Comparison of ENCODE assay signal across 8 cellular contexts in the genomic region with DNA sequence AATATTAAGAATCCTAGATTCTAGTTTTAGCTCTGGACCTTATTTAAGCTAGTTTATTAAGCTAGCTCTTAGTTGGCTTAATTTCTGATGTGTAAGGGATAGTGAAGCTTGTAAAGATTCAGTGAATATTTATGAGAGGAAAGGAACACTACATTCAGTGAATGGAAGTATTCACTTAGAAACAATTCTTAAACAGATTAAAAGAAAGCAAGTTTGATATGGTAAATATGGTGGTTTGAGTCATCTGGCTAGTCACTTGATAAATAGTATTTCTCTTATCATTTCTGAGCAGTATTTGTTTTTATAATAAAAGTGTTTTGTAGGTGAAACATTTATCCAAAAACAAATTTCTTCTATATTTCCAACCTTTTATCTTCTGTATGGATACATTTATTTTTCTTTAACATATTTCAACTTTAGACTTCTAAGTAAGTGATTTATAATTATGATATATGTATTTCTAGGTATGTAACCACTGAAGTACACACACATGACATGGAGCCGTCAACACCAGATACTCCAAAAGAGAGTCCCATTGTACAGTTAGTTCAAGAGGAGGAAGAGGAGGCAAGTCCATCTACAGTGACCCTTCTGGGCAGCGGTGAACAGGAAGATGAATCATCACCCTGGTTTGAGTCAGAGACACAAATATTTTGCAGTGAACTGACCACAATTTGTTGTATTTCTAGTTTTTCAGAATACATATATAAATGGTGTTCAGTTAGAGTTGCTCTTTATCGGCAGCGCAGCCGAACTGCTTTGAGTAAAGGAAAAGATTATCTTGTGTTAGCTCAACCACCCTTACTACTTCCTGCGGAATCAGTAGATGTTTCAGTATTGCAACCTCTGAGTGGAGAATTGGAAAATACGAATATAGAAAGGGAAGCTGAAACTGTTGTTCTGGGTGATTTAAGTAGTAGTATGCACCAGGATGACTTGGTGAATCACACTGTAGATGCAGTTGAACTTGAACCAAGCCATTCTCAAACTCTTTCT. TPM values are rescaled to one million over a fixed set of nuclear protein-coding genes. Genes with fewer than 3 reads are reported as not detected.
DNase-seq lines count a peak whose midpoint lies in the region; ATAC-seq, FAIRE-seq and TF ChIP-seq lines count a peak whose summit lies in the region.

No MANE protein-coding gene starts in this region.

- H3K4me1 ChIP-seq in mammary epithelial cell (ENCODE audit: insufficient read depth, low read length) (peaks cover 38% of the 10 kb centered on the region), pancreas (peaks cover 0 to 23% (median 5%) of the 10 kb centered on the region in 3 donors)

- dilution Hi-C loops in mammary epithelial cell (cut with HindIII; ENCODE audit: low sequenced_read_pairs) = no loop called here

- H3K9me3 ChIP-seq in mammary epithelial cell (replicated peaks; ENCODE audit: insufficient read depth, low read length) = no peaks in the 10 kb centered on the region
- H3K9me3 ChIP-seq in pancreas = no peaks in the 10 kb centered on the region

- TSS peak; percentile 49 for BruUV-seq in mammary epithelial cell (replicated peaks; lab: Mats Ljungman, UMichigan)

- peak overlapping the region; percentile 51 for H3K4me2 ChIP-seq in mammary epithelial cell (ENCODE audit: insufficient read depth, low read depth, low read length)

- H3K36me3 ChIP-seq in mammary epithelial cell (ENCODE audit: insufficient read depth, low read length) (peaks cover 11% of the 10 kb centered on the region), pancreas (peaks cover 0 to 24% (median 14%) of the 10 kb centered on the region in 3 donors)

- H3K4me3 ChIP-seq in NB4 (ENCODE audit: low read depth, low read length) = no peak overlapping the region
- H3K4me3 ChIP-seq in mammary epithelial cell (replicated peaks in 1 of 3; ENCODE audit: insufficient read depth in 1 of 3, low read depth in 2 of 3, low read length in 3 of 3) = no peak overlapping the region
- no peak overlapping the region for H3K4me3 ChIP-seq in pancreas

- intact Hi-C loops in mammary epithelial cell (cut with micrococcal nuclease) = loop anchor here (2.0 kb wide), 1 partner anchor 138 kb away; no protein-coding TSS in a partner anchor
- intact Hi-C loops in pancreas (cut with DNase I) = no loop called here

- H3K27ac ChIP-seq in mammary epithelial cell (ENCODE audit: insufficient read depth, low read depth, low read length) (peak overlapping the region; percentile 41), pancreas (peak overlapping the region in 2 of 4 donors; percentile 12 to 34)

- ATAC-seq in GM19025 (IDR thresholded peaks at IDR 0.05; ENCODE audit: low read depth, unreplicated experiment) = peak; percentile 59
- peak in 3 of 4 donors; percentile 44 to 67 (median 60) for ATAC-seq in pancreas
- ATAC-seq in GM18867 (IDR thresholded peaks at IDR 0.05; ENCODE audit: unreplicated experiment) = no peak
- ATAC-seq in GM21360 (IDR thresholded peaks at IDR 0.05; ENCODE audit: unreplicated experiment) = no peak

- FAIRE-seq in pancreas (lab: Jason Lieb, UNC) (no peak), frontal cortex (lab: Jason Lieb, UNC) (no peak), GM19239 (lab: Jason Lieb, UNC) (no peak)

- H3K79me2 ChIP-seq in mammary epithelial cell (ENCODE audit: insufficient read depth, low read length) = peaks cover 15% of the 10 kb centered on the region

- in situ Hi-C loops in mammary epithelial cell (cut with MboI; ENCODE audit: low sequenced_read_pairs in 2 of 2) = no loop called here

- DNase-seq in NB4 (ENCODE audit: low read depth) = peak; percentile 67
- peak; percentile 86 for DNase-seq in mammary epithelial cell
- DNase-seq in pancreas = no peak
- DNase-seq in frontal cortex (ENCODE audit: low spot score in 2 of 2) = no peak
- no peak for DNase-seq in GM19239 (ENCODE audit: insufficient read length, low spot score)

- 63% methylated on average over 7 of the region's 7 CpGs for WGBS in mammary epithelial cell (ENCODE audit: low coverage, missing lambda C conversion rate)
- WGBS in pancreas, 2 donors = 84 to 87% methylated on average over 7 of the region's 7 CpGs

- CTCF ChIA-PET in mammary epithelial cell (lab: Charles Lee; ENCODE audit: low non-redundant PET) = interaction anchor here (0.7 to 0.8 kb wide), 2 partner anchors 129 to 131 kb away, joined by 3 to 4 read pairs; no protein-coding TSS in a partner anchor

- no peaks in the 10 kb centered on the region for H3K27me3 ChIP-seq in mammary epithelial cell (ENCODE audit: insufficient read depth, low read length)
- no peaks in the 10 kb centered on the region for H3K27me3 ChIP-seq in pancreas

- no peak overlapping the region for H3K9ac ChIP-seq in mammary epithelial cell (ENCODE audit: insufficient read depth, low read length)

- H2AFZ ChIP-seq in mammary epithelial cell (ENCODE audit: low read depth, low read length) = no peak overlapping the region

- TF ChIP-seq CTCF in NB4 (IDR thresholded peaks at IDR 0.05; ENCODE audit: low read depth, low read length) (no peak), mammary epithelial cell (conservative IDR thresholded peaks at IDR 0.05 in 1 of 2, IDR thresholded peaks at IDR 0.05 in 1 of 2; ENCODE audit: extremely low read depth in 1 of 2, insufficient read depth in 1 of 2, low read depth in 1 of 2, low read length in 2 of 2) (no peak), pancreas (IDR thresholded peaks at IDR 0.05) (no peak)

- TF ChIP-seq POLR2A in NB4 (IDR thresholded peaks at IDR 0.05; ENCODE audit: extremely low read depth, insufficient read length) = no peak

- H4K20me1 ChIP-seq in mammary epithelial cell (ENCODE audit: insufficient read depth, low read length) = no peaks in the 10 kb centered on the region

RNA-seq across cellular contexts. Expression of gene SUCO, which starts 55.6 kb away (rescaled TPM):
- total RNA-seq in mammary epithelial cell = 10 to 100 TPM; 31.9 to 36.2 TPM
- 8.8 TPM for polyA plus RNA-seq in mammary epithelial cell
- polyA minus RNA-seq in mammary epithelial cell = 11.5 TPM
- total RNA-seq in pancreas = 10 to 100 TPM; 22.6 to 79.8 (median 35.0) TPM
- polyA plus RNA-seq in pancreas = 10 to 100 TPM; 16.6 to 23.5 TPM
- total RNA-seq in frontal cortex = 77.0 TPM

Comparison
In these comparisons a context has a peak if more than half of its experiments do, and no peak if none do; other contexts are left out.
1. ATAC-seq: peak in GM19025 (single experiment) and pancreas (3 of 4); none in GM18867 (single experiment) and GM21360 (single experiment).
2. DNase-seq: peak in NB4 (single experiment) and mammary epithelial cell (single experiment); none in pancreas (0 of 6), frontal cortex (0 of 2) and GM19239 (single experiment).